Comparison of ENCODE assay signal across 18 cellular contexts in genomic region chr18:74387362-74387761, GRCh38.
DNase-seq lines count a peak whose midpoint lies in the region; ATAC-seq and TF ChIP-seq lines count a peak whose summit lies in the region.
"Had no signal": no experiment of that assay in that cellular context is flagged by ENCODE, and none has a peak within 500 bp of the region (broad histone marks: within the 10 kb centered on the region; RNA-seq: fewer than 3 reads in every experiment).

No MANE protein-coding gene starts in this region.

- peak; percentile 88 for ATAC-seq in omental fat pad (ENCODE audit: low FRiP score)
- ATAC-seq in HG03521 (IDR thresholded peaks at IDR 0.05; ENCODE audit: unreplicated experiment): no peak
- ATAC-seq: GM12878 had no signal

- TF ChIP-seq CTCF in fibroblast of the aortic adventitia (IDR thresholded peaks at IDR 0.05; ENCODE audit: insufficient read depth, low read length): no peak
- TF ChIP-seq CTCF in omental fat pad (IDR thresholded peaks at IDR 0.05): no peak

- DNase-seq in NCI-H526 (lab: John Stamatoyannopoulos, UW): peak; percentile 91
- DNase-seq in fibroblast of the aortic adventitia (ENCODE audit: low read depth): peak; percentile 23
- DNase-seq in omental fat pad (ENCODE audit: low spot score): no peak
- no peak for DNase-seq in NCI-H2029 (lab: John Stamatoyannopoulos, UW)
- no peak for DNase-seq in hippocampal formation (lab: John Stamatoyannopoulos, UW)
- no peak for DNase-seq in DMS153 treated with DMSO at 0.1 percent for 48 hours (lab: John Stamatoyannopoulos, UW; ENCODE audit: unreplicated experiment)
- DNase-seq: CD4-positive, alpha-beta T cell; DMS 273 treated with DMSO at 0.1 percent for 48 hours; DND-41; Kasumi-1; NCI-H1694; NCI-H2081 treated with DMSO at 0.1 percent for 48 hours; NCI-H510A; Peyer's patch; SJCRH30 had no signal

- H3K4me3 ChIP-seq in fibroblast of the aortic adventitia (ENCODE audit: low read depth, low read length): no peak overlapping the region
- H3K4me3 ChIP-seq: BLaER1, GM12878, Peyer's patch, SJCRH30 had no signal

Comparison
In these comparisons a context has a peak if more than half of its experiments do, and no peak if none do; other contexts are left out.
1. DNase-seq: peak in NCI-H526 (2 of 2) and fibroblast of the aortic adventitia (single experiment); none in omental fat pad (single experiment), NCI-H2029 (single experiment), hippocampal formation (0 of 2) and DMS153 treated with DMSO at 0.1 percent for 48 hours (single experiment).